Comparison of ENCODE assay signal across 12 cellular contexts in genomic region chr1:218983848-218984247, GRCh38.
A peak's percentile ranks its signal among the peaks of the same experiment; 100 is the strongest.
DNase-seq lines count a peak whose midpoint lies in the region; ATAC-seq, FAIRE-seq and TF ChIP-seq lines count a peak whose summit lies in the region.
"Had no signal": no experiment of that assay in that cellular context is flagged by ENCODE, and none has a peak within 500 bp of the region (broad histone marks: within the 10 kb centered on the region; RNA-seq: fewer than 3 reads in every experiment).

No MANE protein-coding gene starts in this region.

- FAIRE-seq in HTR-8/SVneo (lab: Jason Lieb, UNC) (no peak), GM12878 (lab: Jason Lieb, UNC) (peak; percentile 13)
- FAIRE-seq: TTC549 had no signal

- RAD21 ChIA-PET in GM12878 (lab: Charles Lee; ENCODE audit: unreplicated experiment) = no interaction called here

- TF ChIP-seq POLR2A in GM12878 (IDR thresholded peaks at IDR 0.05; ENCODE audit: low read depth, low read length) = no peak

- no peak for TF ChIP-seq EP300 in GM12878 (IDR thresholded peaks at IDR 0.05; ENCODE audit: borderline replicate concordance in 1 of 2, control insufficient read depth in 1 of 2, low read depth in 2 of 2, low read length in 2 of 2)

- H2AK5ac ChIP-seq in neuronal stem cell (ENCODE audit: low read depth, low read length) = peak overlapping the region; percentile 53

- in situ Hi-C loops in GM12878 (cut with MboI) = no loop called here

- H2BK120ac ChIP-seq in neuronal stem cell (ENCODE audit: low read depth, low read length) = peak overlapping the region; percentile 10

- H2AFZ ChIP-seq in GM12878 (ENCODE audit: control insufficient read depth, low read depth, low read length) (no peak overlapping the region), neuronal stem cell (ENCODE audit: low read length) (peak overlapping the region; percentile 38)

- no peaks in the 10 kb centered on the region for H3K9me3 ChIP-seq in GM12878 (replicated peaks; ENCODE audit: control insufficient read depth, insufficient read depth, low read length)
- peaks cover 0 to 5% of the 10 kb centered on the region in 2 donors for H3K9me3 ChIP-seq in neuronal stem cell (replicated peaks in 1 of 2; ENCODE audit: control insufficient read depth in 2 of 2, insufficient read depth in 1 of 2, low read depth in 1 of 2, low read length in 2 of 2)
- H3K9me3 ChIP-seq: testis had no signal

- BruUV-seq in GM12878 (replicated peaks; lab: Mats Ljungman, UMichigan) = no TSS peak

- H3K36me3 ChIP-seq in GM12878 (ENCODE audit: control insufficient read depth in 2 of 2, insufficient read depth in 2 of 2, low read length in 1 of 2) (no peaks in the 10 kb centered on the region), neuronal stem cell (replicated peaks in 1 of 2; ENCODE audit: control insufficient read depth in 2 of 2, insufficient read depth in 2 of 2, low read length in 2 of 2) (no peaks in the 10 kb centered on the region)

- POLR2A ChIA-PET in GM12878 (lab: Charles Lee) = no interaction called here
- POLR2A ChIA-PET in activated CD4-positive, alpha-beta memory T cell treated with anti-CD3 and anti-CD28 coated beads, Interleukin-2, amount 10 ng/mL, durations not matched to agents 7 days and 5 days (lab: Charles Lee) = no interaction called here

- intact Hi-C loops in GM12878 (cut with micrococcal nuclease; ENCODE audit: unreplicated experiment) = no loop called here

- H3K4me3 Mint-ChIP-seq in activated CD4-positive, alpha-beta memory T cell treated with anti-CD3 and anti-CD28 coated beads, Interleukin-2, amount 10 ng/mL, durations not matched to agents 7 days and 5 days = no peak overlapping the region
- H3K4me3 Mint-ChIP-seq: dendritic cell treated with granulocyte-macrophage colony-stimulating factor and Interleukin-4, amounts not matched to agents 40 ng/mL and 50 ng/mL, for 4 days; natural killer cell treated with Interleukin-12 subunit alpha and Interleukin-12 subunit beta and Interleukin-15 and Interleukin-18, amount 100 ng/mL, for 72 hours had no signal

- peak overlapping the region; percentile 94 for H2BK15ac ChIP-seq in neuronal stem cell (ENCODE audit: low read length)

- peaks cover 4% of the 10 kb centered on the region for H3K9me3 Mint-ChIP-seq in activated CD4-positive, alpha-beta memory T cell treated with anti-CD3 and anti-CD28 coated beads, Interleukin-2, amount 10 ng/mL, durations not matched to agents 7 days and 5 days
- H3K9me3 Mint-ChIP-seq: dendritic cell treated with granulocyte-macrophage colony-stimulating factor and Interleukin-4, amounts not matched to agents 40 ng/mL and 50 ng/mL, for 4 days had no signal

- DNase-seq in HTR-8/SVneo (ENCODE audit: insufficient read length, low spot score) (peak; percentile 5), GM12878 (ENCODE audit: low read depth, low spot score) (no peak), neuronal stem cell (ENCODE audit: low spot score) (no peak), NCI-H1105 treated with DMSO at 0.1 percent for 48 hours (lab: John Stamatoyannopoulos, UW) (no peak)
- DNase-seq in activated CD4-positive, alpha-beta memory T cell treated with anti-CD3 and anti-CD28 coated beads, Interleukin-2, amount 10 ng/mL, durations not matched to agents 7 days and 5 days = no peak
- DNase-seq: activated effector memory CD4-positive, alpha-beta T cell treated with Interleukin-2 at 50 U/mL for 16 hours; testis had no signal

- H3K14ac ChIP-seq in neuronal stem cell (ENCODE audit: low read length) = no peak overlapping the region

- no peaks in the 10 kb centered on the region for H3K79me1 ChIP-seq in neuronal stem cell (ENCODE audit: low read depth, low read length)

- H4K20me1 ChIP-seq in GM12878 (ENCODE audit: control insufficient read depth, insufficient read depth) = no peaks in the 10 kb centered on the region

- TF ChIP-seq CTCF in GM12875 (IDR thresholded peaks at IDR 0.05; ENCODE audit: borderline replicate concordance, insufficient read depth, low read depth, low read length) = 0 out of 2 replicates have a peak, but pooled peaks have one; percentile 30
- TF ChIP-seq CTCF in GM12878 (IDR thresholded peaks at IDR 0.05 in 2 of 3, conservative IDR thresholded peaks at IDR 0.05 in 1 of 3; ENCODE audit: control insufficient read depth in 2 of 3, extremely low read depth in 1 of 3, insufficient read depth in 1 of 3, low read depth in 3 of 3, low read length in 3 of 3) = peak in 1 of 3 experiments; percentile 17; a peak in 1 of 6 replicates

- CTCF ChIA-PET in GM12878 (lab: Yijun Ruan, JAX) = interaction anchor here (0.6 kb wide), 1 partner anchor 257 kb away, joined by 3 read pairs; no protein-coding TSS in a partner anchor
- CTCF ChIA-PET in activated CD4-positive, alpha-beta memory T cell treated with anti-CD3 and anti-CD28 coated beads, Interleukin-2, amount 10 ng/mL, durations not matched to agents 7 days and 5 days (lab: Charles Lee) = no interaction called here

- no peak overlapping the region for H4K8ac ChIP-seq in neuronal stem cell (ENCODE audit: low read depth, low read length)

- SMC1A ChIA-PET in GM12878 (lab: Charles Lee; ENCODE audit: uncharacterized antibody, unreplicated experiment) = interaction anchor here (0.9 kb wide), 1 partner anchor 66 kb away, joined by 3 read pairs; no protein-coding TSS in a partner anchor

- H3K4me3 ChIP-seq in GM12875 (ENCODE audit: low read depth, low read length) (no peak overlapping the region), GM12878 (no peak overlapping the region), neuronal stem cell (ENCODE audit: low read length in 2 of 2) (no peak overlapping the region)
- H3K4me3 ChIP-seq: testis had no signal

- H3K27ac ChIP-seq in GM12878 (ENCODE audit: control insufficient read depth, insufficient read depth) (no peak overlapping the region), neuronal stem cell (replicated peaks; ENCODE audit: low read length) (no peak overlapping the region)
- H3K27ac ChIP-seq: testis had no signal

- WGBS in GM12878 (ENCODE audit: insufficient coverage, insufficient replicate concordance, low lambda C conversion rate, missing lambda C conversion rate) = 25% methylated on average over 4 of the region's 4 CpGs
- no CpG with 5 or more reads among the region's 4 CpGs for WGBS in neuronal stem cell (ENCODE audit: extremely low coverage in 2 of 2, insufficient read length in 2 of 2, insufficient replicate concordance in 1 of 2), 2 donors

- no peaks in the 10 kb centered on the region for H3K27me3 ChIP-seq in GM12878 (replicated peaks in 1 of 2; ENCODE audit: control insufficient read depth in 2 of 2, insufficient read depth in 2 of 2, low read length in 1 of 2)
- H3K27me3 ChIP-seq in neuronal stem cell (ENCODE audit: control insufficient read depth in 3 of 3, insufficient read depth in 3 of 3, low read depth in 1 of 3, low read length in 3 of 3) = no peaks in the 10 kb centered on the region
- H3K27me3 ChIP-seq: testis had no signal

- no peaks in the 10 kb centered on the region for H3K27me3 Mint-ChIP-seq in activated CD4-positive, alpha-beta memory T cell treated with anti-CD3 and anti-CD28 coated beads, Interleukin-2, amount 10 ng/mL, durations not matched to agents 7 days and 5 days
- H3K27me3 Mint-ChIP-seq: dendritic cell treated with granulocyte-macrophage colony-stimulating factor and Interleukin-4, amounts not matched to agents 40 ng/mL and 50 ng/mL, for 4 days; natural killer cell treated with Interleukin-12 subunit alpha and Interleukin-12 subunit beta and Interleukin-15 and Interleukin-18, amount 100 ng/mL, for 72 hours had no signal

- H3K4ac ChIP-seq in neuronal stem cell (ENCODE audit: low read length) = no peak overlapping the region

- H3K79me2 ChIP-seq in GM12878 (ENCODE audit: control insufficient read depth, insufficient read depth, low read length) = no peaks in the 10 kb centered on the region

- H3K27ac Mint-ChIP-seq in activated CD4-positive, alpha-beta memory T cell treated with anti-CD3 and anti-CD28 coated beads, Interleukin-2, amount 10 ng/mL, durations not matched to agents 7 days and 5 days = no peak overlapping the region
- H3K27ac Mint-ChIP-seq: dendritic cell treated with granulocyte-macrophage colony-stimulating factor and Interleukin-4, amounts not matched to agents 40 ng/mL and 50 ng/mL, for 4 days; natural killer cell treated with Interleukin-12 subunit alpha and Interleukin-12 subunit beta and Interleukin-15 and Interleukin-18, amount 100 ng/mL, for 72 hours had no signal

- H3K4me1 Mint-ChIP-seq in activated CD4-positive, alpha-beta memory T cell treated with anti-CD3 and anti-CD28 coated beads, Interleukin-2, amount 10 ng/mL, durations not matched to agents 7 days and 5 days = no peaks in the 10 kb centered on the region

- peak overlapping the region; percentile 35 for H2BK5ac ChIP-seq in neuronal stem cell (ENCODE audit: low read length)

- H3K4me1 ChIP-seq in GM12878 (ENCODE audit: control insufficient read depth, insufficient read depth, low read length) = no peaks in the 10 kb centered on the region
- no peaks in the 10 kb centered on the region for H3K4me1 ChIP-seq in neuronal stem cell (ENCODE audit: control insufficient read depth in 2 of 2, insufficient read depth in 1 of 2, low read depth in 1 of 2, low read length in 2 of 2)
- H3K4me1 ChIP-seq: testis had no signal

- no peak overlapping the region for H2BK12ac ChIP-seq in neuronal stem cell (ENCODE audit: low read length)

- peak overlapping the region; percentile 17 for H3K23ac ChIP-seq in neuronal stem cell (ENCODE audit: low read depth, low read length, poor library complexity)

- H3K18ac ChIP-seq in neuronal stem cell (ENCODE audit: low read length) = peak overlapping the region; percentile 92

- no peak for TF ChIP-seq RAD21 in GM12878 (IDR thresholded peaks at IDR 0.05; ENCODE audit: insufficient read depth, low read depth, low read length)

- ATAC-seq in GM12878 (peak; percentile 76), HG02588 (IDR thresholded peaks at IDR 0.05; ENCODE audit: unreplicated experiment) (no peak)
- ATAC-seq: natural killer cell treated with Interleukin-12 subunit alpha and Interleukin-12 subunit beta and Interleukin-15 and Interleukin-18, amount 100 ng/mL, for 72 hours had no signal

- H3K36me3 Mint-ChIP-seq in activated CD4-positive, alpha-beta memory T cell treated with anti-CD3 and anti-CD28 coated beads, Interleukin-2, amount 10 ng/mL, durations not matched to agents 7 days and 5 days (ENCODE audit: low read depth) = no peaks in the 10 kb centered on the region
- H3K36me3 Mint-ChIP-seq: natural killer cell treated with Interleukin-12 subunit alpha and Interleukin-12 subunit beta and Interleukin-15 and Interleukin-18, amount 100 ng/mL, for 72 hours had no signal

- H3K9ac ChIP-seq in GM12878 (ENCODE audit: control insufficient read depth, insufficient read depth, low read length) (no peak overlapping the region), neuronal stem cell (ENCODE audit: low read depth, low read length, poor library complexity) (no peak overlapping the region)

- H3K4me2 ChIP-seq in GM12878 (ENCODE audit: control insufficient read depth, insufficient read depth) (no peak overlapping the region), neuronal stem cell (ENCODE audit: insufficient read depth, low read length, poor library complexity, severe bottlenecking) (no peak overlapping the region)

- no peak overlapping the region for H4K91ac ChIP-seq in neuronal stem cell (ENCODE audit: low read depth, low read length, poor library complexity)
